In genomic region chr13:20425819-20426219, GRCh38 we compare ENCODE assay signal across 10 cellular contexts.
A peak's percentile ranks its signal among the peaks of the same experiment; 100 is the strongest.
DNase-seq lines count a peak whose midpoint lies in the region; ATAC-seq and TF ChIP-seq lines count a peak whose summit lies in the region.
"Had no signal": no experiment of that assay in that cellular context is flagged by ENCODE, and none has a peak within 500 bp of the region (broad histone marks: within the 10 kb centered on the region; RNA-seq: fewer than 3 reads in every experiment).

No MANE protein-coding gene starts in this region.

- no peaks in the 10 kb centered on the region for H3K9me2 ChIP-seq in OCI-LY7 (ENCODE audit: insufficient read depth, low read length)

- POLR2A ChIA-PET in OCI-LY7 (lab: Charles Lee): no interaction called here

- intact Hi-C loops in OCI-LY7 (cut with micrococcal nuclease; ENCODE audit: unreplicated experiment) (no loop called here), aorta (cut with DNase I) (no loop called here)

- no TSS peak for BruUV-seq in OCI-LY7 (replicated peaks; lab: Mats Ljungman, UMichigan)

- H3K4me3 ChIP-seq in GM12865 (ENCODE audit: low read depth, low read length): no peak overlapping the region
- H3K4me3 ChIP-seq in OCI-LY7 (ENCODE audit: low read depth, low read length, poor library complexity, severe bottlenecking): no peak overlapping the region
- H3K4me3 ChIP-seq in aorta (ENCODE audit: low read length in 2 of 2): no peak overlapping the region
- H3K4me3 ChIP-seq: Peyer's patch had no signal

- no peaks in the 10 kb centered on the region for H3K36me3 ChIP-seq in OCI-LY7 (ENCODE audit: insufficient read depth, low read length)
- no peaks in the 10 kb centered on the region for H3K36me3 ChIP-seq in aorta (ENCODE audit: control insufficient read depth in 1 of 2, insufficient read depth in 2 of 2, low read length in 1 of 2)

- H3K27me3 ChIP-seq in aorta (ENCODE audit: control insufficient read depth in 1 of 2, insufficient read depth in 2 of 2, low read length in 1 of 2): no peaks in the 10 kb centered on the region
- H3K27me3 ChIP-seq: Peyer's patch had no signal

- no peak for TF ChIP-seq CTCF in GM12865 (IDR thresholded peaks at IDR 0.05; ENCODE audit: insufficient read depth, low read depth, low read length, missing control alignments)
- no peak for TF ChIP-seq CTCF in GM20000 (IDR thresholded peaks at IDR 0.05; ENCODE audit: extremely low read depth, missing control alignments)
- no peak for TF ChIP-seq CTCF in OCI-LY7 (conservative IDR thresholded peaks at IDR 0.05; ENCODE audit: low read length)

- H3K9me3 ChIP-seq in OCI-LY7 (ENCODE audit: low read length): no peaks in the 10 kb centered on the region
- no peaks in the 10 kb centered on the region for H3K9me3 ChIP-seq in aorta (ENCODE audit: control insufficient read depth, low read length)
- H3K9me3 ChIP-seq: Peyer's patch had no signal

- no peak overlapping the region for H3K4me2 ChIP-seq in OCI-LY7 (ENCODE audit: low read length)

- peak; percentile 70 for ATAC-seq in HG03196 (IDR thresholded peaks at IDR 0.05; ENCODE audit: unreplicated experiment)
- no peak for ATAC-seq in aorta (ENCODE audit: low FRiP score)

- DNase-seq in GM12865 (ENCODE audit: low read depth): peak; percentile 59
- peak; percentile 59 for DNase-seq in GM20000 (ENCODE audit: low spot score)
- peak; percentile 78 for DNase-seq in glomerular visceral epithelial cell (ENCODE audit: extremely low spot score)
- no peak for DNase-seq in OCI-LY7 (ENCODE audit: low spot score)
- no peak for DNase-seq in aorta
- no peak for DNase-seq in iPS-NIHi7 (ENCODE audit: extremely low spot score)
- no peak for DNase-seq in HPDE6-E6E7 (ENCODE audit: extremely low spot score)
- DNase-seq: stimulated activated naive CD4-positive, alpha-beta T cell treated with Interleukin-2 at 50 U/mL for 16 hours had no signal

- no peaks in the 10 kb centered on the region for H3K79me2 ChIP-seq in OCI-LY7 (ENCODE audit: insufficient read depth, low read depth, low read length)

- 91 to 96% methylated on average over 7 of the region's 7 CpGs for WGBS in aorta, 2 donors

- no peaks in the 10 kb centered on the region for H4K20me1 ChIP-seq in OCI-LY7 (ENCODE audit: insufficient read depth, low read length)

- H3K4me1 ChIP-seq in OCI-LY7 (ENCODE audit: insufficient read depth, low read length, poor library complexity, severe bottlenecking) (no peaks in the 10 kb centered on the region), aorta (ENCODE audit: control insufficient read depth in 1 of 2, insufficient read depth in 2 of 2, low read length in 2 of 2) (no peaks in the 10 kb centered on the region)
- H3K4me1 ChIP-seq: Peyer's patch had no signal

- H3K27ac ChIP-seq in OCI-LY7 (ENCODE audit: low read depth, low read length, poor library complexity, severe bottlenecking) (no peak overlapping the region), aorta (ENCODE audit: low read depth in 1 of 2, low read length in 2 of 2) (no peak overlapping the region)
- H3K27ac ChIP-seq: Peyer's patch had no signal

- CTCF ChIA-PET in OCI-LY7 (lab: Charles Lee; ENCODE audit: unreplicated experiment): no interaction called here

- H2AFZ ChIP-seq in OCI-LY7 (ENCODE audit: low read length): no peak overlapping the region

Comparison
In these comparisons a context has a peak if more than half of its experiments do, and no peak if none do; other contexts are left out.
1. DNase-seq: peak in GM12865 (single experiment), GM20000 (single experiment) and glomerular visceral epithelial cell (single experiment); none in OCI-LY7 (single experiment), aorta (0 of 2), iPS-NIHi7 (single experiment) and HPDE6-E6E7 (single experiment).